ENCODE assay signal across 15 cellular contexts in genomic region chr6:21744321-21744720, GRCh38.
DNase-seq lines count a peak whose midpoint lies in the region; ATAC-seq and TF ChIP-seq lines count a peak whose summit lies in the region.
"Had no signal": no experiment of that assay in that cellular context is flagged by ENCODE, and none has a peak within 500 bp of the region (broad histone marks: within the 10 kb centered on the region; RNA-seq: fewer than 3 reads in every experiment).

No MANE protein-coding gene starts in this region.

- BruUV-seq in Panc1 (replicated peaks; lab: Mats Ljungman, UMichigan), result no TSS peak

- H3K4me3 ChIP-seq in GM23338 (no peak overlapping the region), Panc1 (ENCODE audit: low read depth in 2 of 2, low read length in 2 of 2) (no peak overlapping the region)

- H3K4me1 ChIP-seq in GM23338 (ENCODE audit: insufficient read depth), result peaks cover 63% of the 10 kb centered on the region
- peaks cover 62% of the 10 kb centered on the region for H3K4me1 ChIP-seq in Panc1 (ENCODE audit: control insufficient read depth, insufficient read depth, low read length)

- no peaks in the 10 kb centered on the region for H4K20me1 ChIP-seq in GM23338 (replicated peaks; ENCODE audit: insufficient read depth)

- H3K27me3 ChIP-seq in GM23338 (ENCODE audit: insufficient read depth), result no peaks in the 10 kb centered on the region
- no peaks in the 10 kb centered on the region for H3K27me3 ChIP-seq in Panc1 (ENCODE audit: control insufficient read depth, insufficient read depth, low read length)

- peaks cover 70% of the 10 kb centered on the region for H3K4me1 Mint-ChIP-seq in GM23338
- H3K4me1 Mint-ChIP-seq in mesothelial cell of epicardium, result peaks cover 63% of the 10 kb centered on the region
- H3K4me1 Mint-ChIP-seq: CD8-positive, alpha-beta memory T cell had no signal

- CTCF ChIA-PET in Panc1 (lab: Charles Lee), result no interaction called here

- H3K9me3 Mint-ChIP-seq in GM23338, result no peaks in the 10 kb centered on the region
- no peaks in the 10 kb centered on the region for H3K9me3 Mint-ChIP-seq in mesothelial cell of epicardium

- H2AFZ ChIP-seq in GM23338, result no peak overlapping the region

- H3K36me3 ChIP-seq in GM23338 (ENCODE audit: insufficient read depth) (no peaks in the 10 kb centered on the region), Panc1 (ENCODE audit: control insufficient read depth, insufficient read depth, low read length) (no peaks in the 10 kb centered on the region)

- H3K4me3 Mint-ChIP-seq in GM23338 (no peak overlapping the region), mesothelial cell of epicardium (no peak overlapping the region)
- H3K4me3 Mint-ChIP-seq: CD14-positive monocyte; CD8-positive, alpha-beta memory T cell had no signal

- H3K27ac Mint-ChIP-seq in GM23338 (peak overlapping the region; percentile 85; the same call in 1 of the 2 replicates), mesothelial cell of epicardium (peak overlapping the region; percentile 24)
- H3K27ac Mint-ChIP-seq: CD14-positive monocyte; CD8-positive, alpha-beta memory T cell had no signal

- TF ChIP-seq CTCF in GM23338 (conservative IDR thresholded peaks at IDR 0.05; ENCODE audit: low read depth in 2 of 2) (no peak), Panc1 (IDR thresholded peaks at IDR 0.05) (no peak), mesothelial cell of epicardium (IDR thresholded peaks at IDR 0.05; ENCODE audit: unreplicated experiment) (no peak)

- no peak overlapping the region for H3K4me2 ChIP-seq in GM23338

- no peaks in the 10 kb centered on the region for H3K9me3 ChIP-seq in Panc1 (ENCODE audit: control insufficient read depth, insufficient read depth, low read depth, low read length)
- H3K9me3 ChIP-seq: Caco-2 had no signal

- no peak for ATAC-seq in GM23338
- no peak for ATAC-seq in Panc1
- no peak for ATAC-seq in HG02938 (IDR thresholded peaks at IDR 0.05; ENCODE audit: unreplicated experiment)

- in situ Hi-C loops in Panc1 (cut with HindIII; ENCODE audit: low pct_unique_long_range_greater_than_20kb, low sequenced_read_pairs), result no loop called here

- H3K27me3 Mint-ChIP-seq in GM23338 (ENCODE audit: insufficient read depth, low read depth, poor library complexity), result peaks cover 5% of the 10 kb centered on the region
- H3K27me3 Mint-ChIP-seq in mesothelial cell of epicardium (ENCODE audit: low read depth), result no peaks in the 10 kb centered on the region
- H3K27me3 Mint-ChIP-seq: CD8-positive, alpha-beta memory T cell had no signal

- H3K36me3 Mint-ChIP-seq in GM23338 (ENCODE audit: low read depth) (peaks cover 18% of the 10 kb centered on the region), mesothelial cell of epicardium (peaks cover 14% of the 10 kb centered on the region)
- H3K36me3 Mint-ChIP-seq: CD14-positive monocyte; CD8-positive, alpha-beta memory T cell had no signal

- H3K79me2 ChIP-seq in GM23338 (replicated peaks; ENCODE audit: insufficient read depth), result peaks cover 82% of the 10 kb centered on the region

- H3K9me2 ChIP-seq in GM23338 (ENCODE audit: insufficient read depth), result no peaks in the 10 kb centered on the region

- no peak for DNase-seq in GM23338 (ENCODE audit: low spot score)
- DNase-seq in Panc1 (ENCODE audit: low read depth, low spot score), result no peak
- DNase-seq in fibroblast of peridontal ligament (ENCODE audit: extremely low read depth), result peak; percentile 53
- DNase-seq in mesothelial cell of epicardium (ENCODE audit: low spot score in 2 of 2, unreplicated experiment in 2 of 2), result no peak
- no peak for DNase-seq in activated CD8-positive, alpha-beta memory T cell treated with anti-CD3 and anti-CD28 coated beads, Interleukin-2, amount 50 U/mL, for 4 hours
- no peak for DNase-seq in activated T-cell treated with anti-CD3 and anti-CD28 coated beads, Interleukin-2, amount 50 U/mL, for 1 hour
- DNase-seq: Caco-2; CD8-positive, alpha-beta memory T cell; DMS53; GF-D8; H7; KBM-7 had no signal

- 0 out of 2 replicates have a peak, but pooled peaks cover 3% of the 10 kb centered on the region for H3F3A ChIP-seq in GM23338 (replicated peaks; ENCODE audit: low read depth)

- H3K27ac ChIP-seq in GM23338 (ENCODE audit: low read depth) (no peak overlapping the region), Panc1 (ENCODE audit: low read length) (peak overlapping the region; percentile 61; the same call in 1 of the 2 replicates)
- H3K27ac ChIP-seq: 22Rv1 had no signal

- POLR2A ChIA-PET in Panc1 (lab: Charles Lee), result no interaction called here

- intact Hi-C loops in Panc1 (cut with micrococcal nuclease; ENCODE audit: unreplicated experiment), result loop anchor here (5.0 to 10.0 kb wide), 2 partner anchors 147 to 400 kb away; no protein-coding TSS in a partner anchor

TF ChIP-seq in GM23338, 12 proteins besides CTCF, POLR2A, EP300 and RAD21 (continues in another document):
- TF ChIP-seq NANOG (IDR thresholded peaks at IDR 0.05; ENCODE audit: borderline replicate concordance) (no peak), REST (IDR thresholded peaks at IDR 0.05; ENCODE audit: unreplicated experiment) (no peak), EZH2 (IDR thresholded peaks at IDR 0.05; ENCODE audit: low read depth, unreplicated experiment) (no peak), EZH2phosphoT487 (IDR thresholded peaks at IDR 0.05; ENCODE audit: unreplicated experiment) (no peak), ETS1 (IDR thresholded peaks at IDR 0.05) (no peak)
